20 cellular contexts compared by ENCODE assay signal in the genomic region with DNA sequence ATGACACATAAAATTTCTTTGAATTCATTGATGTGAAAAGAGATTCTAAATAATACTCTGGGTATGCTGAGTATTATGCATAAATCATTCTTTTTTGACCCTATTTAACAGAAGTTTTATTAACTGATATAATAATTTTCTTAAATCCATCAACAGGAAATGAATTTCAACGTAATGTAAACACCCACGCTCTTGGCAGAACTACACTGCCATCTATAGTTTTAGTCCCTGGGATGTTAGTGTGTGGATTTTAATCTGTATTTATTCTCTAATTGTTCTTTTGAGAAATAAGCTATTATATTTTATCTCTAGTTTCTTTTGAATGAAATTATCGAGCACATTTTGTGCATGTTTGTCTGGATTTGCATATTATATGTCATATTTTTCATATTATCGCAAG.
"Had no signal": no experiment of that assay in that cellular context is flagged by ENCODE, and none has a peak within 500 bp of the region (broad histone marks: within the 10 kb centered on the region; RNA-seq: fewer than 3 reads in every experiment).

No MANE protein-coding gene starts in this region.

- DNase-seq: activated CD4-positive, alpha-beta T cell treated with anti-CD3 and anti-CD28 coated beads for 36 hours; activated CD4-positive, alpha-beta T cell treated with anti-CD3 and anti-CD28 coated beads, Interleukin-2, amount 50 U/mL, for 48 hours; activated naive CD4-positive, alpha-beta T cell treated with Interleukin-2 at 50 U/mL for 16 hours; activated T-cell treated with anti-CD3 and anti-CD28 coated beads for 4 hours; body of pancreas; caudate nucleus; effector memory CD8-positive, alpha-beta T cell; kidney; nephron progenitor cell; occipital lobe; stimulated activated CD4-positive, alpha-beta T cell treated with anti-CD3 and anti-CD28 coated beads, Interleukin-12 subunit alpha, Interleukin-12 subunit beta, amount 100 ng/mL, for 4 hours; stimulated activated CD4-positive, alpha-beta T cell treated with anti-CD3 and anti-CD28 coated beads, Interleukin-1b, Interleukin-23, amount 100 ng/mL, for 48 hours; stimulated activated CD8-positive, alpha-beta memory T cell treated with anti-CD3 and anti-CD28 coated beads, Interleukin-4, amount 100 ng/mL, for 48 hours; stimulated activated naive CD4-positive, alpha-beta T cell; T-helper 2 cell; upper lobe of right lung had no signal

- H3K9me3 ChIP-seq: body of pancreas, upper lobe of right lung had no signal

- H3K4me1 ChIP-seq: body of pancreas, upper lobe of right lung had no signal

- H3K36me3 ChIP-seq: upper lobe of right lung had no signal

- H3K27me3 Mint-ChIP-seq: activated CD4-positive, alpha-beta T cell treated with anti-CD3 and anti-CD28 coated beads for 36 hours; activated T-helper 17 cell treated with anti-CD3 and anti-CD28 coated beads, Interleukin-2, amount 50 U/mL, for 72 hours; effector memory CD8-positive, alpha-beta T cell; progenitor cell of endocrine pancreas had no signal

- H3K27me3 ChIP-seq: body of pancreas, upper lobe of right lung had no signal

- H3K27ac Mint-ChIP-seq: activated CD4-positive, alpha-beta T cell treated with anti-CD3 and anti-CD28 coated beads for 36 hours; activated T-helper 17 cell treated with anti-CD3 and anti-CD28 coated beads, Interleukin-2, amount 50 U/mL, for 72 hours; effector memory CD8-positive, alpha-beta T cell; nephron progenitor cell; progenitor cell of endocrine pancreas; WTC11 had no signal

- H3K9me3 Mint-ChIP-seq: activated T-helper 17 cell treated with anti-CD3 and anti-CD28 coated beads, Interleukin-2, amount 50 U/mL, for 72 hours; nephron progenitor cell; WTC11 had no signal

- H3K4me3 ChIP-seq: body of pancreas, upper lobe of right lung had no signal

- ATAC-seq: activated CD4-positive, alpha-beta T cell treated with anti-CD3 and anti-CD28 coated beads for 36 hours; activated T-helper 17 cell treated with anti-CD3 and anti-CD28 coated beads, Interleukin-2, amount 50 U/mL, for 72 hours; body of pancreas; effector memory CD8-positive, alpha-beta T cell; left lobe of liver; upper lobe of right lung; WTC11 had no signal

- H3K4me1 Mint-ChIP-seq: activated CD4-positive, alpha-beta T cell treated with anti-CD3 and anti-CD28 coated beads for 36 hours; activated T-helper 17 cell treated with anti-CD3 and anti-CD28 coated beads, Interleukin-2, amount 50 U/mL, for 72 hours; nephron progenitor cell had no signal

- H3K27ac ChIP-seq: body of pancreas, upper lobe of right lung had no signal

- H3K36me3 Mint-ChIP-seq: WTC11 had no signal

- H3K4me3 Mint-ChIP-seq: activated CD4-positive, alpha-beta T cell treated with anti-CD3 and anti-CD28 coated beads for 36 hours; activated T-helper 17 cell treated with anti-CD3 and anti-CD28 coated beads, Interleukin-2, amount 50 U/mL, for 72 hours; effector memory CD8-positive, alpha-beta T cell; nephron progenitor cell; WTC11 had no signal
